ENCODE assay signal across 9 cellular contexts in genomic region chr1:156600733-156601121, GRCh38. TPM values are rescaled to one million over a fixed set of nuclear protein-coding genes. Genes with fewer than 3 reads are reported as not detected.
DNase-seq lines count a peak whose midpoint lies in the region; ATAC-seq and TF ChIP-seq lines count a peak whose summit lies in the region.
"Had no signal": no experiment of that assay in that cellular context is flagged by ENCODE, and none has a peak within 500 bp of the region (broad histone marks: within the 10 kb centered on the region; RNA-seq: fewer than 3 reads in every experiment).

No MANE protein-coding gene starts in this region.

- in situ Hi-C loops in GM13976 (cut with MboI; ENCODE audit: low sequenced_read_pairs, unreplicated experiment): loop anchor here (10.0 kb wide), 1 partner anchor 216 kb away; no protein-coding TSS in a partner anchor

- H3K79me2 ChIP-seq in HCT116 (ENCODE audit: insufficient read depth, low read length): peaks cover 58% of the 10 kb centered on the region

- H2AFZ ChIP-seq in HCT116 (ENCODE audit: low read depth, low read length, poor library complexity, severe bottlenecking): no peak overlapping the region

- no peak for ATAC-seq in HCT116
- ATAC-seq in GM21390 (IDR thresholded peaks at IDR 0.05; ENCODE audit: unreplicated experiment): no peak

- TF ChIP-seq POLR2A in HCT116 (IDR thresholded peaks at IDR 0.05; ENCODE audit: borderline replicate concordance, extremely low read depth, insufficient read depth, insufficient read length): no peak

- peak overlapping the region; percentile 75 for H3K27ac ChIP-seq in HCT116 (ENCODE audit: low read depth, low read length)
- H3K27ac ChIP-seq in VCaP: peak overlapping the region; percentile 88
- peak overlapping the region; percentile 75 to 76 for H3K27ac ChIP-seq in right atrium auricular region
- H3K27ac ChIP-seq in skin epidermis: peak overlapping the region in 20 of 21 experiments; percentile 46 to 88 (median 79)

- BruUV-seq in HCT116 (replicated peaks; lab: Mats Ljungman, UMichigan): TSS peak; percentile 66

- H3K36me3 ChIP-seq in HCT116 (ENCODE audit: control insufficient read depth in 1 of 2, insufficient read depth in 2 of 2, low read length in 2 of 2) (peaks cover 18 to 34% of the 10 kb centered on the region in 2 experiments; a peak in 3 of 4 replicates), right atrium auricular region (peaks cover 3% of the 10 kb centered on the region)

- H3K9ac ChIP-seq in HCT116 (ENCODE audit: low read length): peak overlapping the region; percentile 97

- CTCF ChIA-PET in HCT116 (lab: Charles Lee): no interaction called here

- H3K4me1 ChIP-seq in HCT116 (ENCODE audit: control insufficient read depth in 1 of 2, insufficient read depth in 2 of 2, low read length in 2 of 2) (peaks cover 11 to 29% of the 10 kb centered on the region in 2 experiments), right atrium auricular region (peaks cover 0 to 17% of the 10 kb centered on the region in 2 donors)

- POLR2A ChIA-PET in HCT116 (lab: Charles Lee): interaction anchor here (1.4 kb wide), 1 partner anchor 14 kb away, joined by 3 read pairs; no protein-coding TSS in a partner anchor

- DNase-seq in HCT116 (ENCODE audit: low read depth, low spot score): no peak
- no peak for DNase-seq in right atrium auricular region (ENCODE audit: low spot score)
- DNase-seq in NCI-H146 treated with DMSO at 0.1 percent for 48 hours (lab: John Stamatoyannopoulos, UW; ENCODE audit: unreplicated experiment): no peak
- no peak for DNase-seq in GM13976 (ENCODE audit: low spot score)
- no peak for DNase-seq in NCI-H2196 (lab: John Stamatoyannopoulos, UW; ENCODE audit: unreplicated experiment)

- H3K9me3 ChIP-seq in HCT116 (ENCODE audit: control insufficient read depth in 1 of 2, insufficient read depth in 1 of 2, low read depth in 1 of 2, low read length in 2 of 2) (no peaks in the 10 kb centered on the region), right atrium auricular region (no peaks in the 10 kb centered on the region)

- RAD21 ChIA-PET in HCT116 (lab: Charles Lee; ENCODE audit: low non-redundant PET in 1 of 2, low total read pairs in 2 of 2, uncharacterized antibody in 2 of 2, unreplicated experiment in 2 of 2): no interaction called here

- H4K20me1 ChIP-seq in HCT116 (ENCODE audit: insufficient read depth): no peaks in the 10 kb centered on the region

- no peak for TF ChIP-seq RAD21 in HCT116 (IDR thresholded peaks at IDR 0.05; ENCODE audit: low read depth)

- peak overlapping the region; percentile 70 to 88 for H3K4me3 ChIP-seq in HCT116 (replicated peaks in 1 of 2; ENCODE audit: low read depth in 1 of 2, low read length in 2 of 2)
- peak overlapping the region; percentile 59 to 64 for H3K4me3 ChIP-seq in right atrium auricular region
- peak overlapping the region; percentile 59 to 78 (median 68) for H3K4me3 ChIP-seq in skin epidermis

- peak overlapping the region; percentile 87 for H3K4me2 ChIP-seq in HCT116 (ENCODE audit: low read length)

- no peaks in the 10 kb centered on the region for H3K27me3 ChIP-seq in HCT116 (ENCODE audit: insufficient read depth, low read length)
- H3K27me3 ChIP-seq in right atrium auricular region: no peaks in the 10 kb centered on the region

- intact Hi-C loops in HCT116 (cut with micrococcal nuclease): no loop called here

- no peaks in the 10 kb centered on the region for H3K9me2 ChIP-seq in HCT116 (ENCODE audit: insufficient read depth)

- no peak for TF ChIP-seq CTCF in HCT116 (IDR thresholded peaks at IDR 0.05 in 2 of 3, conservative IDR thresholded peaks at IDR 0.05 in 1 of 3; ENCODE audit: borderline replicate concordance in 1 of 3, insufficient read depth in 1 of 3, low read depth in 2 of 3, low read length in 2 of 3)
- no peak for TF ChIP-seq CTCF in VCaP (conservative IDR thresholded peaks at IDR 0.05)
- no peak for TF ChIP-seq CTCF in right atrium auricular region (IDR thresholded peaks at IDR 0.05)
- TF ChIP-seq CTCF in GM13976 (IDR thresholded peaks at IDR 0.05; ENCODE audit: borderline replicate concordance, control extremely low read depth, extremely low read depth, insufficient read depth, missing control alignments): no peak

TF ChIP-seq in HCT116, 20 proteins besides CTCF, POLR2A, EP300 and RAD21:
- TF ChIP-seq EZH2 (IDR thresholded peaks at IDR 0.05) (no peak), REST (IDR thresholded peaks at IDR 0.05; ENCODE audit: low read depth) (no peak), MAX (IDR thresholded peaks at IDR 0.05) (no peak), FOSL1 (IDR thresholded peaks at IDR 0.05; ENCODE audit: low read depth) (no peak), SP1 (IDR thresholded peaks at IDR 0.05; ENCODE audit: low read depth) (no peak), YY1 (IDR thresholded peaks at IDR 0.05; ENCODE audit: extremely low read depth, insufficient replicate concordance, low read depth, low read length) (no peak), SRF (IDR thresholded peaks at IDR 0.05; ENCODE audit: low read depth) (no peak), ZFX (IDR thresholded peaks at IDR 0.05) (no peak), CEBPB (IDR thresholded peaks at IDR 0.05; ENCODE audit: low read depth) (no peak), ATF3 (IDR thresholded peaks at IDR 0.05) (no peak), CBX3 (IDR thresholded peaks at IDR 0.05; ENCODE audit: low read depth) (no peak), POLR2AphosphoS5 (IDR thresholded peaks at IDR 0.05; ENCODE audit: low read depth, low read length) (no peak), ZBTB33 (IDR thresholded peaks at IDR 0.05; ENCODE audit: extremely low read depth, insufficient replicate concordance, low read length) (no peak), SIN3A (IDR thresholded peaks at IDR 0.05; ENCODE audit: low read depth) (no peak), ELF1 (IDR thresholded peaks at IDR 0.05; ENCODE audit: borderline replicate concordance, low read depth) (no peak), JUND (IDR thresholded peaks at IDR 0.05) (no peak), ZNF274 (IDR thresholded peaks at IDR 0.05; ENCODE audit: low read depth, low read length) (no peak)

RNA-seq across cellular contexts. Expression of gene GPATCH4, which starts 0.6 kb away (rescaled TPM):
- total RNA-seq in HCT116 (2021; ENCODE audit: unreplicated experiment): 39.4 TPM
- polyA plus RNA-seq in HCT116 (2012): 24.9 and 33.0 TPM in 2 replicates
- total RNA-seq in right atrium auricular region: 10 to 100 TPM; 12.7 to 14.3 TPM

RNA-seq across cellular contexts. Expression of gene NAXE, which starts 9.2 kb away (rescaled TPM):
- 139 TPM for total RNA-seq in HCT116 (2021; ENCODE audit: unreplicated experiment)
- 130 and 140 TPM in 2 replicates for polyA plus RNA-seq in HCT116 (2012)
- 10 to 100 TPM; 85.3 to 96.3 TPM for total RNA-seq in right atrium auricular region

RNA-seq across cellular contexts. Expression of gene HAPLN2, which starts 18.5 kb away (rescaled TPM):
- total RNA-seq in HCT116 (2021; ENCODE audit: unreplicated experiment): 0.54 TPM
- 0.47 and 0.60 TPM in 2 replicates for polyA plus RNA-seq in HCT116 (2012)
- 1 to 10 TPM; 1.2 to 1.8 TPM for total RNA-seq in right atrium auricular region
- total RNA-seq: T-helper 1 cell treated with Interleukin-12 subunit alpha and Interleukin-12 subunit beta and Interleukin-4 antibody, amounts not matched to agents 30 ng/mL and 1 ng/mL, for 36 hours had no signal

RNA-seq across cellular contexts. Expression of gene TTC24, which starts 21.2 kb away (rescaled TPM):
- total RNA-seq in HCT116 (2021; ENCODE audit: unreplicated experiment) (not detected), right atrium auricular region (not detected)
- polyA plus RNA-seq in HCT116 (2012): 0.10 and 0.21 TPM in 2 replicates

RNA-seq across cellular contexts. Expression of gene IQGAP3, which starts 28.4 kb away (rescaled TPM):
- total RNA-seq in HCT116 (2021; ENCODE audit: unreplicated experiment) (38.8 TPM), right atrium auricular region (1 to 10 TPM in 1 of 2 donors, not detected in 1; 1.0 TPM)
- 50.5 and 52.1 TPM in 2 replicates for polyA plus RNA-seq in HCT116 (2012)
